ENCODE assay signal across 1 cellular context in genomic region chr7:82839063-82839462, GRCh38.
TF ChIP-seq lines count a peak whose summit lies in the region.

No MANE protein-coding gene starts in this region.

TF ChIP-seq in WTC11, 78 proteins besides CTCF, POLR2A, EP300 and RAD21 (continued from another document):
- TF ChIP-seq, protein P1, sequence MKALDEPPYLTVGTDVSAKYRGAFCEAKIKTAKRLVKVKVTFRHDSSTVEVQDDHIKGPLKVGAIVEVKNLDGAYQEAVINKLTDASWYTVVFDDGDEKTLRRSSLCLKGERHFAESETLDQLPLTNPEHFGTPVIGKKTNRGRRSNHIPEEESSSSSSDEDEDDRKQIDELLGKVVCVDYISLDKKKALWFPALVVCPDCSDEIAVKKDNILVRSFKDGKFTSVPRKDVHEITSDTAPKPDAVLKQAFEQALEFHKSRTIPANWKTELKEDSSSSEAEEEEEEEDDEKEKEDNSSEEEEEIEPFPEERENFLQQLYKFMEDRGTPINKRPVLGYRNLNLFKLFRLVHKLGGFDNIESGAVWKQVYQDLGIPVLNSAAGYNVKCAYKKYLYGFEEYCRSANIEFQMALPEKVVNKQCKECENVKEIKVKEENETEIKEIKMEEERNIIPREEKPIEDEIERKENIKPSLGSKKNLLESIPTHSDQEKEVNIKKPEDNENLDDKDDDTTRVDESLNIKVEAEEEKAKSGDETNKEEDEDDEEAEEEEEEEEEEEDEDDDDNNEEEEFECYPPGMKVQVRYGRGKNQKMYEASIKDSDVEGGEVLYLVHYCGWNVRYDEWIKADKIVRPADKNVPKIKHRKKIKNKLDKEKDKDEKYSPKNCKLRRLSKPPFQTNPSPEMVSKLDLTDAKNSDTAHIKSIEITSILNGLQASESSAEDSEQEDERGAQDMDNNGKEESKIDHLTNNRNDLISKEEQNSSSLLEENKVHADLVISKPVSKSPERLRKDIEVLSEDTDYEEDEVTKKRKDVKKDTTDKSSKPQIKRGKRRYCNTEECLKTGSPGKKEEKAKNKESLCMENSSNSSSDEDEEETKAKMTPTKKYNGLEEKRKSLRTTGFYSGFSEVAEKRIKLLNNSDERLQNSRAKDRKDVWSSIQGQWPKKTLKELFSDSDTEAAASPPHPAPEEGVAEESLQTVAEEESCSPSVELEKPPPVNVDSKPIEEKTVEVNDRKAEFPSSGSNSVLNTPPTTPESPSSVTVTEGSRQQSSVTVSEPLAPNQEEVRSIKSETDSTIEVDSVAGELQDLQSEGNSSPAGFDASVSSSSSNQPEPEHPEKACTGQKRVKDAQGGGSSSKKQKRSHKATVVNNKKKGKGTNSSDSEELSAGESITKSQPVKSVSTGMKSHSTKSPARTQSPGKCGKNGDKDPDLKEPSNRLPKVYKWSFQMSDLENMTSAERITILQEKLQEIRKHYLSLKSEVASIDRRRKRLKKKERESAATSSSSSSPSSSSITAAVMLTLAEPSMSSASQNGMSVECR (CRISPR knock-in tag; IDR thresholded peaks at IDR 0.05; ENCODE audit: borderline replicate concordance): no peak
- TF ChIP-seq NR2C2 (CRISPR knock-in tag; IDR thresholded peaks at IDR 0.05) (no peak), E2F4 (CRISPR knock-in tag; IDR thresholded peaks at IDR 0.05; ENCODE audit: borderline replicate concordance, low read depth) (no peak)
